Comparison of ENCODE assay signal across 8 cellular contexts in the genomic region with DNA sequence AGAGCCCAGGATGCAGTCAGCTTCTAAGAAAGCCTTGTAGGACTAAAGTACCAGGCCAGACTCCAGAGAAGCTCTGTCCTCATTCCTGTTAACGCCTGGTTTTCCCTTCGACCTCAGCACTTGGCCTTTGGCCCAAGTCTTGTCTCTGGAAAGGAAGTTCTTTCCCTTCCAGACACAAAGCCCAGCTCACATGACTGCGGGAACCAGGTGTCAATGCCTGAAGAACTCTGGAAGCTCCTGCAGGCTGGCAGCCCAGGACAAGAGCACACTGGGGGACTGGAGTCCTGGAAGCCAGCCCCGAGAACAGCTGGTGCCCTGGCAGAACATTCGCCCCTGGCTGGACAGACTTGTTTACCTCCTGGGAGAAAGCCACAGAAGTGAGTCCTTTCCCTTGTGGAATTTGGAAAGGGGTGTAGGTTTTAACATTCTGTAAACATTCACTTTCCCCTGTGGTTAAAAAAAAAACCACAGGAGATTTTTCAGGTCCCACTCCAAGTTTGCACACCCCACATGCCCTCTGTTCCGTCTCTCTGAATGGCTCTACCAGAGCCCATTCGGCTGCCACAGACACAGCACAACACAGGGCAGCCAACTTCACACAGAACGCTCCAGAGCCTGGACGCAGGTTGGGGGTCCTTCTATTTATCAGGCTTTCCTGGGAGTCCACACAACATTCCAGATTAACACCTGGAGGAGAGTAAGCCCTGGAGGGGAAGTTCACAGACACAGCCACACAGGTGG. TPM values are rescaled to one million over a fixed set of nuclear protein-coding genes. Genes with fewer than 3 reads are reported as not detected.
A peak's percentile ranks its signal among the peaks of the same experiment; 100 is the strongest.
DNase-seq lines count a peak whose midpoint lies in the region; ATAC-seq and TF ChIP-seq lines count a peak whose summit lies in the region.

No MANE protein-coding gene starts in this region.

- CTCF ChIA-PET in activated CD8-positive, alpha-beta memory T cell treated with anti-CD3 and anti-CD28 coated beads, Interleukin-2, amount 10 ng/mL, durations not matched to agents 7 days and 5 days (lab: Charles Lee) = interaction anchor here (1.8 kb wide), 2 partner anchors 17 to 25 kb away, joined by 4 to 6 read pairs; no protein-coding TSS in a partner anchor

- H3K4me3 Mint-ChIP-seq in brain = peak overlapping the region in 1 of 5 experiments; percentile 18
- no peak overlapping the region for H3K4me3 Mint-ChIP-seq in stimulated activated effector memory CD8-positive, alpha-beta T cell treated with anti-CD3 and anti-CD28 coated beads, Interleukin-12 subunit alpha, Interleukin-12 subunit beta, amount 100 ng/mL, for 72 hours
- no peak overlapping the region for H3K4me3 Mint-ChIP-seq in activated CD8-positive, alpha-beta memory T cell treated with anti-CD3 and anti-CD28 coated beads, Interleukin-2, amount 10 ng/mL, durations not matched to agents 7 days and 5 days

- peak overlapping the region in 4 of 5 experiments; percentile 70 to 95 (median 82) for H3K27ac Mint-ChIP-seq in brain
- peak overlapping the region; percentile 86 for H3K27ac Mint-ChIP-seq in stimulated activated effector memory CD8-positive, alpha-beta T cell treated with anti-CD3 and anti-CD28 coated beads, Interleukin-12 subunit alpha, Interleukin-12 subunit beta, amount 100 ng/mL, for 72 hours
- no peak overlapping the region for H3K27ac Mint-ChIP-seq in activated CD8-positive, alpha-beta memory T cell treated with anti-CD3 and anti-CD28 coated beads, Interleukin-2, amount 10 ng/mL, durations not matched to agents 7 days and 5 days

- ATAC-seq in stimulated activated effector memory CD8-positive, alpha-beta T cell treated with anti-CD3 and anti-CD28 coated beads, Interleukin-12 subunit alpha, Interleukin-12 subunit beta, amount 100 ng/mL, for 72 hours = no peak
- ATAC-seq in activated CD8-positive, alpha-beta memory T cell treated with anti-CD3 and anti-CD28 coated beads, Interleukin-2, amount 10 ng/mL, durations not matched to agents 7 days and 5 days = no peak
- no peak for ATAC-seq in GM19328 (IDR thresholded peaks at IDR 0.05; ENCODE audit: unreplicated experiment)

- TF ChIP-seq CTCF in brain (conservative IDR thresholded peaks at IDR 0.05) (no peak), GM20000 (IDR thresholded peaks at IDR 0.05; ENCODE audit: extremely low read depth, missing control alignments) (no peak)

- peaks cover 52% of the 10 kb centered on the region for H3K4me1 Mint-ChIP-seq in brain
- H3K4me1 Mint-ChIP-seq in stimulated activated effector memory CD8-positive, alpha-beta T cell treated with anti-CD3 and anti-CD28 coated beads, Interleukin-12 subunit alpha, Interleukin-12 subunit beta, amount 100 ng/mL, for 72 hours = peaks cover 65% of the 10 kb centered on the region
- H3K4me1 Mint-ChIP-seq in activated CD8-positive, alpha-beta memory T cell treated with anti-CD3 and anti-CD28 coated beads, Interleukin-2, amount 10 ng/mL, durations not matched to agents 7 days and 5 days = peaks cover 49% of the 10 kb centered on the region

- no peaks in the 10 kb centered on the region for H3K27me3 Mint-ChIP-seq in brain
- H3K27me3 Mint-ChIP-seq in activated CD8-positive, alpha-beta memory T cell treated with anti-CD3 and anti-CD28 coated beads, Interleukin-2, amount 10 ng/mL, durations not matched to agents 7 days and 5 days = no peaks in the 10 kb centered on the region

- DNase-seq in HCEC 1CT (peak; percentile 62), islet precursor cell (peak; percentile 69), MV-4-11 (lab: John Stamatoyannopoulos, UW) (no peak), GM20000 (ENCODE audit: low spot score) (no peak)
- no peak for DNase-seq in stimulated activated effector memory CD8-positive, alpha-beta T cell treated with anti-CD3 and anti-CD28 coated beads, Interleukin-12 subunit alpha, Interleukin-12 subunit beta, amount 100 ng/mL, for 72 hours (ENCODE audit: low spot score in 2 of 2)
- DNase-seq in activated CD8-positive, alpha-beta memory T cell treated with anti-CD3 and anti-CD28 coated beads, Interleukin-2, amount 10 ng/mL, durations not matched to agents 7 days and 5 days = no peak

- no peaks in the 10 kb centered on the region for H3K36me3 Mint-ChIP-seq in brain
- peaks cover 7% of the 10 kb centered on the region for H3K36me3 Mint-ChIP-seq in stimulated activated effector memory CD8-positive, alpha-beta T cell treated with anti-CD3 and anti-CD28 coated beads, Interleukin-12 subunit alpha, Interleukin-12 subunit beta, amount 100 ng/mL, for 72 hours
- no peaks in the 10 kb centered on the region for H3K36me3 Mint-ChIP-seq in activated CD8-positive, alpha-beta memory T cell treated with anti-CD3 and anti-CD28 coated beads, Interleukin-2, amount 10 ng/mL, durations not matched to agents 7 days and 5 days

- H3K9me3 Mint-ChIP-seq in brain = no peaks in the 10 kb centered on the region
- H3K9me3 Mint-ChIP-seq in stimulated activated effector memory CD8-positive, alpha-beta T cell treated with anti-CD3 and anti-CD28 coated beads, Interleukin-12 subunit alpha, Interleukin-12 subunit beta, amount 100 ng/mL, for 72 hours = no peaks in the 10 kb centered on the region
- no peaks in the 10 kb centered on the region for H3K9me3 Mint-ChIP-seq in activated CD8-positive, alpha-beta memory T cell treated with anti-CD3 and anti-CD28 coated beads, Interleukin-2, amount 10 ng/mL, durations not matched to agents 7 days and 5 days (ENCODE audit: low read depth)

RNA-seq across cellular contexts. Expression of a gene that starts 18.1 kb away (rescaled TPM):
- 12.2 TPM for polyA plus RNA-seq in brain (ENCODE audit: insufficient read depth, low read depth, low replicate concordance)
- 10 to 100 TPM; 44.4 TPM for total RNA-seq in activated CD8-positive, alpha-beta memory T cell treated with anti-CD3 and anti-CD28 coated beads, Interleukin-2, amount 10 ng/mL, durations not matched to agents 7 days and 5 days

RNA-seq across cellular contexts. Expression of a gene that starts 42.1 kb away (rescaled TPM):
- polyA plus RNA-seq in brain (ENCODE audit: insufficient read depth, low read depth, low replicate concordance) = 0.56 TPM
- not detected for total RNA-seq in activated CD8-positive, alpha-beta memory T cell treated with anti-CD3 and anti-CD28 coated beads, Interleukin-2, amount 10 ng/mL, durations not matched to agents 7 days and 5 days

RNA-seq across cellular contexts. Expression of a gene that starts 47.3 kb away (rescaled TPM):
- 88.7 TPM for polyA plus RNA-seq in brain (ENCODE audit: insufficient read depth, low read depth, low replicate concordance)
- 10 to 100 TPM; 47.5 to 56.0 TPM for total RNA-seq in activated CD8-positive, alpha-beta memory T cell treated with anti-CD3 and anti-CD28 coated beads, Interleukin-2, amount 10 ng/mL, durations not matched to agents 7 days and 5 days

Comparison
In these comparisons a context has a peak if more than half of its experiments do, and no peak if none do; other contexts are left out.
1. DNase-seq: peak in HCEC 1CT (single experiment) and islet precursor cell (single experiment); none in stimulated activated effector memory CD8-positive, alpha-beta T cell treated with anti-CD3 and anti-CD28 coated beads, Interleukin-12 subunit alpha, Interleukin-12 subunit beta, amount 100 ng/mL, for 72 hours (0 of 2), activated CD8-positive, alpha-beta memory T cell treated with anti-CD3 and anti-CD28 coated beads, Interleukin-2, amount 10 ng/mL, durations not matched to agents 7 days and 5 days (single experiment), MV-4-11 (single experiment) and GM20000 (single experiment).